Comparison of ENCODE assay signal across 1 cellular context in the genomic region with DNA sequence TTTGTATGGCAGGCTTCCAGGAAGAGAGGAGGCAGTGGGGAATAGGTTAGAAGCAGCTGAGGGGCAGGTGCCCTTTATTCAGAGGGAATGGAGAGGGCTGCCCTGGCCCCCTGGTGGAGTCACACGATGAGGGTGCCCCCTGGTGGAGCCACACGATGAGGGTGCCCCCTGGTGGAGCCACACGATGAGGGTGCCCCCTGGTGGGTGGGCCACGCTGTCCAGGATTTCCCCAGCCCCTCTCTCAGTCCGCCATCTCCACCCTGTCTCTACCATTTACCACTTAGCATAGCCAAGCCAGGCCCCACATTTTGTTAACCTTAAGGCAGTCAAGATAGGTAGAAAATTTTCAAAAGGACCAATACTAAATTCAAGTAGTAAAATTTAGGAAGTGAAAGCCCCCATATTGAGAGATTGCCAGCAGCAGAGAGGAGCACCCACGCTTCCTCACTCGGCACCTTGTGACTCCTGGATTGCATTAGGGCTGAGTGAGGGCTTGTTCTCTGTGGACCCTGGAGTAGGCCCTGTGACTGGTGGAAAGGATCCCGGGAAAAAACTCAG.
TF ChIP-seq lines count a peak whose summit lies in the region.

No MANE protein-coding gene starts in this region.

TF ChIP-seq in K562, 482 proteins besides CTCF, POLR2A, EP300 and RAD21 (continued from another document):
- TF ChIP-seq, protein P1, sequence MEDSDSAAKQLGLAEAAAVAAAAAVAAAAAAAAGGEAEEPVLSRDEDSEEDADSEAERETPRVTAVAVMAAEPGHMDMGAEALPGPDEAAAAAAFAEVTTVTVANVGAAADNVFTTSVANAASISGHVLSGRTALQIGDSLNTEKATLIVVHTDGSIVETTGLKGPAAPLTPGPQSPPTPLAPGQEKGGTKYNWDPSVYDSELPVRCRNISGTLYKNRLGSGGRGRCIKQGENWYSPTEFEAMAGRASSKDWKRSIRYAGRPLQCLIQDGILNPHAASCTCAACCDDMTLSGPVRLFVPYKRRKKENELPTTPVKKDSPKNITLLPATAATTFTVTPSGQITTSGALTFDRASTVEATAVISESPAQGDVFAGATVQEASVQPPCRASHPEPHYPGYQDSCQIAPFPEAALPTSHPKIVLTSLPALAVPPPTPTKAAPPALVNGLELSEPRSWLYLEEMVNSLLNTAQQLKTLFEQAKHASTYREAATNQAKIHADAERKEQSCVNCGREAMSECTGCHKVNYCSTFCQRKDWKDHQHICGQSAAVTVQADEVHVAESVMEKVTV (CRISPR knock-in tag; IDR thresholded peaks at IDR 0.05): peak; percentile 66; the same call in 1 of the 2 replicates
- TF ChIP-seq ZNF644 (tag; IDR thresholded peaks at IDR 0.05; ENCODE audit: low read depth): no peak
- no peak for TF ChIP-seq SREBF1 (IDR thresholded peaks at IDR 0.05; ENCODE audit: borderline replicate concordance, low read depth, low read length)
- TF ChIP-seq ZFP30 (CRISPR knock-in tag; IDR thresholded peaks at IDR 0.05; ENCODE audit: borderline replicate concordance): no peak
- TF ChIP-seq FOXJ3 (CRISPR knock-in tag; IDR thresholded peaks at IDR 0.05): no peak
- no peak for TF ChIP-seq ELF1 (tag; IDR thresholded peaks at IDR 0.05)
- TF ChIP-seq TAF1 (IDR thresholded peaks at IDR 0.05; ENCODE audit: control insufficient read depth, extremely low read depth, insufficient read depth, low read length, severe bottlenecking): no peak
- TF ChIP-seq, protein P2, sequence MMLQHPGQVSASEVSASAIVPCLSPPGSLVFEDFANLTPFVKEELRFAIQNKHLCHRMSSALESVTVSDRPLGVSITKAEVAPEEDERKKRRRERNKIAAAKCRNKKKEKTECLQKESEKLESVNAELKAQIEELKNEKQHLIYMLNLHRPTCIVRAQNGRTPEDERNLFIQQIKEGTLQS (IDR thresholded peaks at IDR 0.05): peak; percentile 34; the same call in 1 of the 2 replicates
- TF ChIP-seq, protein P2 (CRISPR knock-in tag; conservative IDR thresholded peaks at IDR 0.05): no peak
- peak; percentile 66; the same call in 1 of the 2 replicates for TF ChIP-seq CC2D1A (IDR thresholded peaks at IDR 0.05)
- peak; percentile 52; the same call in 1 of the 2 replicates for TF ChIP-seq MYNN (IDR thresholded peaks at IDR 0.05)
- no peak for TF ChIP-seq MYNN (CRISPR knock-in tag; IDR thresholded peaks at IDR 0.05)
- TF ChIP-seq MYC (IDR thresholded peaks at IDR 0.05; ENCODE audit: low read depth, low read length): peak; percentile 59
- TF ChIP-seq MYC (CRISPR knock-in tag; IDR thresholded peaks at IDR 0.05; ENCODE audit: borderline replicate concordance, low read depth): no peak
- TF ChIP-seq L3MBTL2 (IDR thresholded peaks at IDR 0.05): no peak
- TF ChIP-seq XRCC3 (IDR thresholded peaks at IDR 0.05): no peak
- TF ChIP-seq, protein P3, sequence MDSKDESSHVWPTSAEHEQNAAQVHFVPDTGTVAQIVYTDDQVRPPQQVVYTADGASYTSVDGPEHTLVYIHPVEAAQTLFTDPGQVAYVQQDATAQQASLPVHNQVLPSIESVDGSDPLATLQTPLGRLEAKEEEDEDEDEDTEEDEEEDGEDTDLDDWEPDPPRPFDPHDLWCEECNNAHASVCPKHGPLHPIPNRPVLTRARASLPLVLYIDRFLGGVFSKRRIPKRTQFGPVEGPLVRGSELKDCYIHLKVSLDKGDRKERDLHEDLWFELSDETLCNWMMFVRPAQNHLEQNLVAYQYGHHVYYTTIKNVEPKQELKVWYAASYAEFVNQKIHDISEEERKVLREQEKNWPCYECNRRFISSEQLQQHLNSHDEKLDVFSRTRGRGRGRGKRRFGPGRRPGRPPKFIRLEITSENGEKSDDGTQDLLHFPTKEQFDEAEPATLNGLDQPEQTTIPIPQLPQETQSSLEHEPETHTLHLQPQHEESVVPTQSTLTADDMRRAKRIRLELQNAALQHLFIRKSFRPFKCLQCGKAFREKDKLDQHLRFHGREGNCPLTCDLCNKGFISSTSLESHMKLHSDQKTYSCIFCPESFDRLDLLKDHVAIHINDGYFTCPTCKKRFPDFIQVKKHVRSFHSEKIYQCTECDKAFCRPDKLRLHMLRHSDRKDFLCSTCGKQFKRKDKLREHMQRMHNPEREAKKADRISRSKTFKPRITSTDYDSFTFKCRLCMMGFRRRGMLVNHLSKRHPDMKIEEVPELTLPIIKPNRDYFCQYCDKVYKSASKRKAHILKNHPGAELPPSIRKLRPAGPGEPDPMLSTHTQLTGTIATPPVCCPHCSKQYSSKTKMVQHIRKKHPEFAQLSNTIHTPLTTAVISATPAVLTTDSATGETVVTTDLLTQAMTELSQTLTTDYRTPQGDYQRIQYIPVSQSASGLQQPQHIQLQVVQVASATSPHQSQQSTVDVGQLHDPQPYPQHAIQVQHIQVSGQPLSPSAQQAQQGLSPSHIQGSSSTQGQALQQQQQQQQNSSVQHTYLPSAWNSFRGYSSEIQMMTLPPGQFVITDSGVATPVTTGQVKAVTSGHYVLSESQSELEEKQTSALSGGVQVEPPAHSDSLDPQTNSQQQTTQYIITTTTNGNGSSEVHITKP (IDR thresholded peaks at IDR 0.05; ENCODE audit: partially characterized antibody): peak; percentile 35
- peak; percentile 99 for TF ChIP-seq KAT2B (IDR thresholded peaks at IDR 0.05; ENCODE audit: low read depth, low read length)
- TF ChIP-seq KHSRP (IDR thresholded peaks at IDR 0.05): no peak
- TF ChIP-seq, protein P4, sequence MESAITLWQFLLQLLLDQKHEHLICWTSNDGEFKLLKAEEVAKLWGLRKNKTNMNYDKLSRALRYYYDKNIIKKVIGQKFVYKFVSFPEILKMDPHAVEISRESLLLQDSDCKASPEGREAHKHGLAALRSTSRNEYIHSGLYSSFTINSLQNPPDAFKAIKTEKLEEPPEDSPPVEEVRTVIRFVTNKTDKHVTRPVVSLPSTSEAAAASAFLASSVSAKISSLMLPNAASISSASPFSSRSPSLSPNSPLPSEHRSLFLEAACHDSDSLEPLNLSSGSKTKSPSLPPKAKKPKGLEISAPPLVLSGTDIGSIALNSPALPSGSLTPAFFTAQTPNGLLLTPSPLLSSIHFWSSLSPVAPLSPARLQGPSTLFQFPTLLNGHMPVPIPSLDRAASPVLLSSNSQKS (CRISPR knock-in tag; IDR thresholded peaks at IDR 0.05): no peak
- no peak for TF ChIP-seq FOXK1 (CRISPR knock-in tag; IDR thresholded peaks at IDR 0.05; ENCODE audit: borderline replicate concordance)
- peak; percentile 90 for TF ChIP-seq ZBTB7A (IDR thresholded peaks at IDR 0.05; ENCODE audit: borderline replicate concordance, control insufficient read depth, low read depth, low read length)
- TF ChIP-seq, protein P5, sequence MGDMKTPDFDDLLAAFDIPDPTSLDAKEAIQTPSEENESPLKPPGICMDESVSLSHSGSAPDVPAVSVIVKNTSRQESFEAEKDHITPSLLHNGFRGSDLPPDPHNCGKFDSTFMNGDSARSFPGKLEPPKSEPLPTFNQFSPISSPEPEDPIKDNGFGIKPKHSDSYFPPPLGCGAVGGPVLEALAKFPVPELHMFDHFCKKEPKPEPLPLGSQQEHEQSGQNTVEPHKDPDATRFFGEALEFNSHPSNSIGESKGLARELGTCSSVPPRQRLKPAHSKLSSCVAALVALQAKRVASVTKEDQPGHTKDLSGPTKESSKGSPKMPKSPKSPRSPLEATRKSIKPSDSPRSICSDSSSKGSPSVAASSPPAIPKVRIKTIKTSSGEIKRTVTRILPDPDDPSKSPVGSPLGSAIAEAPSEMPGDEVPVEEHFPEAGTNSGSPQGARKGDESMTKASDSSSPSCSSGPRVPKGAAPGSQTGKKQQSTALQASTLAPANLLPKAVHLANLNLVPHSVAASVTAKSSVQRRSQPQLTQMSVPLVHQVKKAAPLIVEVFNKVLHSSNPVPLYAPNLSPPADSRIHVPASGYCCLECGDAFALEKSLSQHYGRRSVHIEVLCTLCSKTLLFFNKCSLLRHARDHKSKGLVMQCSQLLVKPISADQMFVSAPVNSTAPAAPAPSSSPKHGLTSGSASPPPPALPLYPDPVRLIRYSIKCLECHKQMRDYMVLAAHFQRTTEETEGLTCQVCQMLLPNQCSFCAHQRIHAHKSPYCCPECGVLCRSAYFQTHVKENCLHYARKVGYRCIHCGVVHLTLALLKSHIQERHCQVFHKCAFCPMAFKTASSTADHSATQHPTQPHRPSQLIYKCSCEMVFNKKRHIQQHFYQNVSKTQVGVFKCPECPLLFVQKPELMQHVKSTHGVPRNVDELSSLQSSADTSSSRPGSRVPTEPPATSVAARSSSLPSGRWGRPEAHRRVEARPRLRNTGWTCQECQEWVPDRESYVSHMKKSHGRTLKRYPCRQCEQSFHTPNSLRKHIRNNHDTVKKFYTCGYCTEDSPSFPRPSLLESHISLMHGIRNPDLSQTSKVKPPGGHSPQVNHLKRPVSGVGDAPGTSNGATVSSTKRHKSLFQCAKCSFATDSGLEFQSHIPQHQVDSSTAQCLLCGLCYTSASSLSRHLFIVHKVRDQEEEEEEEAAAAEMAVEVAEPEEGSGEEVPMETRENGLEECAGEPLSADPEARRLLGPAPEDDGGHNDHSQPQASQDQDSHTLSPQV (IDR thresholded peaks at IDR 0.05): peak; percentile 56; the same call in 1 of the 2 replicates
- TF ChIP-seq SMC3 (conservative IDR thresholded peaks at IDR 0.05; ENCODE audit: insufficient read depth, low read depth, low read length): peak; percentile 94
- TF ChIP-seq, protein P6, sequence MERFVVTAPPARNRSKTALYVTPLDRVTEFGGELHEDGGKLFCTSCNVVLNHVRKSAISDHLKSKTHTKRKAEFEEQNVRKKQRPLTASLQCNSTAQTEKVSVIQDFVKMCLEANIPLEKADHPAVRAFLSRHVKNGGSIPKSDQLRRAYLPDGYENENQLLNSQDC (CRISPR knock-in tag; IDR thresholded peaks at IDR 0.05): no peak
- peak; percentile 24; the same call in 1 of the 2 replicates for TF ChIP-seq NFIC (IDR thresholded peaks at IDR 0.05)
- TF ChIP-seq, protein P7, sequence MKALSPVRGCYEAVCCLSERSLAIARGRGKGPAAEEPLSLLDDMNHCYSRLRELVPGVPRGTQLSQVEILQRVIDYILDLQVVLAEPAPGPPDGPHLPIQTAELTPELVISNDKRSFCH (CRISPR knock-in tag; IDR thresholded peaks at IDR 0.05): no peak
- TF ChIP-seq, protein P7 (tag; IDR thresholded peaks at IDR 0.05): no peak
- no peak for TF ChIP-seq ZKSCAN3 (CRISPR knock-in tag; IDR thresholded peaks at IDR 0.05)
- TF ChIP-seq DIDO1 (tag; IDR thresholded peaks at IDR 0.05; ENCODE audit: low read depth): peak; percentile 65; the same call in 1 of the 2 replicates
TF ChIP-seq in K562: peak in this region for 28.
